8 cellular contexts compared by ENCODE assay signal in genomic region chr17:66304304-66305174, GRCh38. TPM values are rescaled to one million over a fixed set of nuclear protein-coding genes. Genes with fewer than 3 reads are reported as not detected.
DNase-seq lines count a peak whose midpoint lies in the region; ATAC-seq, FAIRE-seq and TF ChIP-seq lines count a peak whose summit lies in the region.

No MANE protein-coding gene starts in this region.

- H3F3A ChIP-seq in PC-9 (ENCODE audit: insufficient read depth, low read depth), result peaks cover 12% of the 10 kb centered on the region; the same call in 1 of the 2 replicates

- H3K27me3 ChIP-seq in PC-9 (ENCODE audit: insufficient read depth, low read depth), result no peaks in the 10 kb centered on the region
- H3K27me3 ChIP-seq in K562 (ENCODE audit: control insufficient read depth in 2 of 2, insufficient read depth in 2 of 2, low read length in 2 of 2), result no peaks in the 10 kb centered on the region
- no peaks in the 10 kb centered on the region for H3K27me3 ChIP-seq in right lobe of liver
- no peaks in the 10 kb centered on the region for H3K27me3 ChIP-seq in tibial nerve

- peak; percentile 28 for DNase-seq in NCI-H748 (lab: John Stamatoyannopoulos, UW; ENCODE audit: unreplicated experiment)
- DNase-seq in NCI-H748 treated with DMSO at 0.1 percent for 48 hours (lab: John Stamatoyannopoulos, UW), result no peak
- peak; percentile 27 to 54 for DNase-seq in PC-9
- DNase-seq in K562 (ENCODE audit: extremely low read depth in 1 of 4, low spot score in 3 of 4), result peak; percentile 20 to 78 (median 45)
- DNase-seq in right lobe of liver, result peak in 1 of 3 donors; percentile 29
- no peak for DNase-seq in tibial nerve (ENCODE audit: low spot score in 2 of 2)
- DNase-seq in occipital lobe (lab: John Stamatoyannopoulos, UW), result no peak

- H3K4me1 ChIP-seq in PC-9 (replicated peaks; ENCODE audit: insufficient read depth) (peaks cover 30% of the 10 kb centered on the region), K562 (replicated peaks in 1 of 2; ENCODE audit: control insufficient read depth in 2 of 2, insufficient read depth in 2 of 2, low read length in 2 of 2) (peaks cover 16 to 23% of the 10 kb centered on the region in 2 experiments; a peak in 4 of 5 replicates), right lobe of liver (peaks cover 0 to 20% (median 2%) of the 10 kb centered on the region in 4 donors), tibial nerve (peaks cover 0 to 57% (median 10%) of the 10 kb centered on the region in 4 donors)

- H3K4me3 ChIP-seq in PC-9 (peak overlapping the region; percentile 92), K562 (peak overlapping the region; percentile 75), right lobe of liver (peak overlapping the region; percentile 79 to 91 (median 87)), tibial nerve (peak overlapping the region; percentile 83 to 96 (median 94))

- TF ChIP-seq EP300 in K562 (IDR thresholded peaks at IDR 0.05; ENCODE audit: low read length) (no peak), tibial nerve (IDR thresholded peaks at IDR 0.05) (no peak)

- CTCF ChIA-PET in PC-9 (lab: Charles Lee), result interaction anchor here (0.5 to 0.7 kb wide), 2 partner anchors 31 to 104 kb away, joined by 3 to 7 read pairs; no protein-coding TSS in a partner anchor
- CTCF ChIA-PET in K562 (lab: Yijun Ruan, JAX; ENCODE audit: low intra/inter-chr PET ratio), result no interaction called here

- H3K9me3 ChIP-seq in PC-9 (ENCODE audit: insufficient read depth, low read depth) (no peaks in the 10 kb centered on the region), K562 (replicated peaks; ENCODE audit: control insufficient read depth, insufficient read depth, low read depth, low read length) (no peaks in the 10 kb centered on the region), right lobe of liver (no peaks in the 10 kb centered on the region), tibial nerve (no peaks in the 10 kb centered on the region)

- BruUV-seq in PC-9 (replicated peaks; lab: Mats Ljungman, UMichigan) (no TSS peak), K562 (replicated peaks; lab: Mats Ljungman, UMichigan) (no TSS peak)

- H2AFZ ChIP-seq in PC-9 (peak overlapping the region; percentile 91), K562 (ENCODE audit: low read depth, low read length) (peak overlapping the region; percentile 41)

- H3K27ac ChIP-seq in PC-9 (peak overlapping the region; percentile 56), K562 (ENCODE audit: extremely low read depth, low read depth, low read length) (peak overlapping the region; percentile 68), right lobe of liver (peak overlapping the region; percentile 41 to 80 (median 79)), tibial nerve (peak overlapping the region; percentile 80 to 88 (median 86))

- H3K79me2 ChIP-seq in PC-9 (ENCODE audit: low read depth) (peaks cover 81% of the 10 kb centered on the region), K562 (ENCODE audit: control insufficient read depth, insufficient read depth, low read length) (peaks cover 59% of the 10 kb centered on the region)

- TF ChIP-seq RAD21 in K562 (CRISPR knock-in tag; conservative IDR thresholded peaks at IDR 0.05 in 1 of 2, IDR thresholded peaks at IDR 0.05 in 1 of 2), result peak in 1 of 2 experiments; percentile 21; a peak in 1 of 4 replicates

- in situ Hi-C loops in K562 (cut with MboI), result no loop called here

- TF ChIP-seq POLR2A in K562 (conservative IDR thresholded peaks at IDR 0.05), result no peak
- no peak for TF ChIP-seq POLR2A in right lobe of liver (IDR thresholded peaks at IDR 0.05)
- TF ChIP-seq POLR2A in tibial nerve (IDR thresholded peaks at IDR 0.05), result no peak

- no peaks in the 10 kb centered on the region for H4K20me1 ChIP-seq in PC-9 (ENCODE audit: insufficient read depth)
- no peaks in the 10 kb centered on the region for H4K20me1 ChIP-seq in K562 (replicated peaks; ENCODE audit: control insufficient read depth, insufficient read depth, low read length)

- POLR2A ChIA-PET in PC-9 (lab: Charles Lee; ENCODE audit: unreplicated experiment) (interaction anchor here (0.5 to 0.9 kb wide), 4 partner anchors 36 to 1163 kb away, joined by 4 to 6 read pairs (median 4); no protein-coding TSS in a partner anchor), K562 (lab: Yijun Ruan, JAX) (interaction anchor here (0.6 to 1.6 kb wide), 14 partner anchors 9 to 1825 kb away, joined by 3 to 7 read pairs (median 3); no protein-coding TSS in a partner anchor)

- TF ChIP-seq CTCF in PC-9 (conservative IDR thresholded peaks at IDR 0.05), result no peak; the same call in 1 of the 2 replicates
- peak in 2 of 3 experiments; percentile 26; a peak in 3 of 6 replicates for TF ChIP-seq CTCF in K562 (IDR thresholded peaks at IDR 0.05 in 2 of 3, conservative IDR thresholded peaks at IDR 0.05 in 1 of 3; ENCODE audit: insufficient read depth in 2 of 3, low read depth in 1 of 3, low read length in 3 of 3)
- TF ChIP-seq CTCF in right lobe of liver (IDR thresholded peaks at IDR 0.05), result no peak
- TF ChIP-seq CTCF in tibial nerve (IDR thresholded peaks at IDR 0.05), result peak in 1 of 5 experiments; percentile 13

- H3K4me2 ChIP-seq in PC-9 (peak overlapping the region; percentile 95), K562 (ENCODE audit: insufficient read depth, low read length) (peak overlapping the region; percentile 84)

- ATAC-seq in K562 (peak; percentile 80), right lobe of liver (peak; percentile 8 to 43 (median 35)), GM18861 (IDR thresholded peaks at IDR 0.05; ENCODE audit: unreplicated experiment) (no peak)

- no peaks in the 10 kb centered on the region for H3K9me1 ChIP-seq in K562 (ENCODE audit: control insufficient read depth, insufficient read depth, low read length)

- 10% methylated on average over 14 of the region's 14 CpGs for WGBS in K562 (ENCODE audit: insufficient coverage, low coverage, missing lambda C conversion rate)
- 18% methylated on average over 14 of the region's 14 CpGs for WGBS in right lobe of liver (ENCODE audit: insufficient coverage, low coverage, low lambda C conversion rate, missing lambda C conversion rate)
- 44 to 50% methylated on average over 14 of the region's 14 CpGs for WGBS in tibial nerve, 2 donors

- intact Hi-C loops in PC-9 (cut with micrococcal nuclease; ENCODE audit: unreplicated experiment), result loop anchor here (1.0 to 10.0 kb wide), 4 partner anchors 50 to 321 kb away; no protein-coding TSS in a partner anchor
- intact Hi-C loops in K562 (cut with micrococcal nuclease), result loop anchor here (2.0 to 10.0 kb wide), 5 partner anchors 100 to 263 kb away; no protein-coding TSS in a partner anchor
- intact Hi-C loops in right lobe of liver (cut with DNase I), result no loop called here

- H3K36me3 ChIP-seq in PC-9 (ENCODE audit: low read depth) (peaks cover 13% of the 10 kb centered on the region), K562 (ENCODE audit: control insufficient read depth, insufficient read depth, low read length) (peaks cover 36% of the 10 kb centered on the region; the same call in 2 of the 3 replicates), right lobe of liver (no peaks in the 10 kb centered on the region), tibial nerve (no peaks in the 10 kb centered on the region)

- no peaks in the 10 kb centered on the region for H3K9me2 ChIP-seq in PC-9 (ENCODE audit: insufficient read depth)

- peak overlapping the region; percentile 64 to 88 for H3K9ac ChIP-seq in K562 (ENCODE audit: insufficient read depth in 1 of 2, low read depth in 2 of 2, low read length in 2 of 2)

- peak; percentile 84 for FAIRE-seq in K562 (lab: Jason Lieb, UNC)

TF ChIP-seq in K562, 482 proteins besides CTCF, POLR2A, EP300 and RAD21 (continues in another document):
- TF ChIP-seq HDGF (IDR thresholded peaks at IDR 0.05), result peak; percentile 75; the same call in 1 of the 2 replicates
- TF ChIP-seq STAG1 (CRISPR knock-in tag; IDR thresholded peaks at IDR 0.05; ENCODE audit: borderline replicate concordance), result no peak
- peak; percentile 85 for TF ChIP-seq CTCFL (IDR thresholded peaks at IDR 0.05; ENCODE audit: borderline replicate concordance, insufficient read depth, low read depth, low read length, poor library complexity, severe bottlenecking)
- TF ChIP-seq TGIF2 (CRISPR knock-in tag; IDR thresholded peaks at IDR 0.05), result no peak

RNA-seq across cellular contexts. Expression of gene PRKCA, which starts 2.1 kb away (rescaled TPM):
- total RNA-seq in PC-9 (2021) (23.1 and 23.8 TPM in 2 replicates), K562 (2014; rRNA removed) (9.5 and 11.3 TPM in 2 replicates), K562 (2014; rRNA removed; fragmentation: Illumina TruSeq; extraction: Trizol) (17.8 and 20.1 TPM in 2 replicates), K562 (2015; rRNA removed; fragmentation: Illumina TruSeq; extraction: Trizol) (17.8 and 20.9 TPM in 2 replicates), K562 (2021) (30.4 and 33.0 TPM in 2 replicates), right lobe of liver (10 to 100 TPM; 11.7 to 23.0 (median 18.7) TPM), tibial nerve (10 to 100 TPM; 55.8 to 90.7 (median 66.7) TPM), occipital lobe (29.9 TPM)
- total RNA-seq in K562 (2011; cell fraction: chromatin; rRNA removed; ENCODE audit: low replicate concordance), result 104 and 117 TPM in 2 replicates
- 43.2 and 50.5 TPM in 2 replicates for total RNA-seq in K562 (2011; cell fraction: nucleolus; rRNA removed)
- total RNA-seq in K562 (2011; cell fraction: nucleoplasm; rRNA removed), result 62.3 and 84.4 TPM in 2 replicates
- polyA plus RNA-seq in K562 (2011; rRNA removed) (24.1 and 25.9 TPM in 2 replicates), K562 (2014; fragmentation: Illumina TruSeq; extraction: Trizol) (18.1 and 19.5 TPM in 2 replicates), K562 (2014; fragmentation: Nextera tagmentation; extraction: Ambion mirVana) (1 to 10 TPM; 3.2 to 5.3 TPM), K562 (2014; rRNA removed) (11.6 and 12.5 TPM in 2 replicates)
- 12.7 and 19.8 TPM in 2 replicates for polyA plus RNA-seq in K562 (2011; cell fraction: cytosol; rRNA removed)
- polyA plus RNA-seq in K562 (2011; cell fraction: nucleus; rRNA removed), result 19.9 and 25.4 TPM in 2 replicates
- 15.4 and 18.6 TPM in 2 replicates for polyA plus RNA-seq in K562 (2012)
- polyA minus RNA-seq in K562 (2011; rRNA and poly(A)+ RNA removed), result 41.9 and 45.2 TPM in 2 replicates
- polyA minus RNA-seq in K562 (2011; cell fraction: cytosol; rRNA and poly(A)+ RNA removed), result 20.5 and 22.4 TPM in 2 replicates
- 33.0 and 46.7 TPM in 2 replicates for polyA minus RNA-seq in K562 (2011; cell fraction: nucleus; rRNA and poly(A)+ RNA removed)

Comparison
In these comparisons a context has a peak if more than half of its experiments do, and no peak if none do; other contexts are left out.
1. DNase-seq: peak in NCI-H748 (single experiment), PC-9 (2 of 2) and K562 (4 of 4); none in NCI-H748 treated with DMSO at 0.1 percent for 48 hours (single experiment), tibial nerve (0 of 2) and occipital lobe (single experiment).
2. CTCF ChIP-seq: peak in K562 (2 of 3); none in PC-9 (single experiment) and right lobe of liver (0 of 4).
3. intact Hi-C loops: an anchor here in PC-9 (1.0 to 10.0 kb wide) and K562 (2.0 to 10.0 kb wide); none called in right lobe of liver.
4. Peak in every context shown above with its lines, with median percentiles within 50 percentile points of each other: H3K27ac ChIP-seq and H3K4me3 ChIP-seq.